Comparison of ENCODE assay signal across 1 cellular context in genomic region chr7:6422095-6422494, GRCh38.
TF ChIP-seq lines count a peak whose summit lies in the region.

No MANE protein-coding gene starts in this region.

TF ChIP-seq in HepG2, 621 proteins besides CTCF, POLR2A, EP300 and RAD21:
- TF ChIP-seq HOXA7 (CRISPR knock-in tag; IDR thresholded peaks at IDR 0.05): no peak
- TF ChIP-seq AGO2 (optimal IDR thresholded peaks at IDR 0.05; ENCODE audit: low read depth, low read length): peak; percentile 35
- no peak for TF ChIP-seq SP5 (CRISPR knock-in tag; IDR thresholded peaks at IDR 0.05; ENCODE audit: borderline replicate concordance, low read depth)
